25 cellular contexts compared by ENCODE assay signal in the genomic region with DNA sequence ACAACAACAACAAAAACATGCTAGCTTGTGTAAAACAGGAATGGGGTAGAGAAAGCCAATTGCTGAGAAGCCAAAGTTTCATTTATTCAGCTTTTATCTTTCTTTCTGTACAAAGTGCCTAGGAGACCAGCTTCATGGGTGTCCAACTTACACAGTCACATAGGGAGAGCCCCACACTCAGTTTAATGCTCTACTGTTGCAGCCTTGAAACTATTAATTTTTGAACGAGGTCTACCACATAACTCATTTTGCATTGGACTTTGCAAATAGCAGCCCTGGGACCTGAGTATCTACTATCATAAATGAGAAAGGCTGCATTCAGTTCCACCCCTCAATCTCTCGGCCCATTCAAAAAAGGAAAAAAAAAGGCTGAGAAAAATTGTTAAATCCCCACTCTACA.
A peak's percentile ranks its signal among the peaks of the same experiment; 100 is the strongest.
DNase-seq lines count a peak whose midpoint lies in the region; ATAC-seq, FAIRE-seq and TF ChIP-seq lines count a peak whose summit lies in the region.
"Had no signal": no experiment of that assay in that cellular context is flagged by ENCODE, and none has a peak within 500 bp of the region (broad histone marks: within the 10 kb centered on the region; RNA-seq: fewer than 3 reads in every experiment).

No MANE protein-coding gene starts in this region.

- WGBS in GM12878 (ENCODE audit: insufficient coverage, insufficient replicate concordance, low lambda C conversion rate, missing lambda C conversion rate), result 93% methylated on average over 2 of the region's 2 CpGs

- in situ Hi-C loops in GM12878 (cut with MboI), result no loop called here

- intact Hi-C loops in natural killer cell (cut with micrococcal nuclease) (no loop called here), GM12878 (cut with micrococcal nuclease; ENCODE audit: unreplicated experiment) (no loop called here)

- H3K27me3 Mint-ChIP-seq in natural killer cell (ENCODE audit: low read depth in 2 of 2), result no peaks in the 10 kb centered on the region
- H3K27me3 Mint-ChIP-seq in natural killer cell treated with Interleukin-12 subunit alpha and Interleukin-12 subunit beta and Interleukin-15 and Interleukin-18, amount 100 ng/mL, for 72 hours, result no peaks in the 10 kb centered on the region
- H3K27me3 Mint-ChIP-seq: activated CD8-positive, alpha-beta memory T cell treated with anti-CD3 and anti-CD28 coated beads, Interleukin-2, amount 10 ng/mL, durations not matched to agents 7 days and 5 days; naive B cell; stimulated activated naive B cell treated with anti-CD40 and anti-IgM and Interleukin-4, amounts not matched to agents 10 μg/mL and 1 μg/mL and 100 μg/mL, for 72 hours had no signal

- peaks cover 8% of the 10 kb centered on the region; the same call in 1 of the 2 replicates for H3K4me1 ChIP-seq in GM12878 (ENCODE audit: control insufficient read depth, insufficient read depth, low read length)

- H3K4me3 Mint-ChIP-seq in natural killer cell, result no peak overlapping the region
- H3K4me3 Mint-ChIP-seq in natural killer cell treated with Interleukin-12 subunit alpha and Interleukin-12 subunit beta and Interleukin-15 and Interleukin-18, amount 100 ng/mL, for 72 hours, result no peak overlapping the region
- H3K4me3 Mint-ChIP-seq: activated CD8-positive, alpha-beta memory T cell treated with anti-CD3 and anti-CD28 coated beads, Interleukin-2, amount 10 ng/mL, durations not matched to agents 7 days and 5 days; stimulated activated naive B cell treated with anti-CD40 and anti-IgM and Interleukin-4, amounts not matched to agents 10 μg/mL and 1 μg/mL and 100 μg/mL, for 72 hours had no signal

- no peak overlapping the region for H2AFZ ChIP-seq in GM12878 (ENCODE audit: control insufficient read depth, low read depth, low read length)

- H3K4me3 ChIP-seq in GM12878, result no peak overlapping the region

- no peaks in the 10 kb centered on the region for H3K27me3 ChIP-seq in GM12878 (replicated peaks in 1 of 2; ENCODE audit: control insufficient read depth in 2 of 2, insufficient read depth in 2 of 2, low read length in 1 of 2)

- BruUV-seq in GM12878 (replicated peaks; lab: Mats Ljungman, UMichigan), result TSS peak; percentile 23

- H4K20me1 ChIP-seq in GM12878 (ENCODE audit: control insufficient read depth, insufficient read depth), result no peaks in the 10 kb centered on the region

- 0 out of 4 replicates have a peak, but pooled peaks cover 0 to 4% of the 10 kb centered on the region in 2 experiments for H3K36me3 ChIP-seq in GM12878 (ENCODE audit: control insufficient read depth in 2 of 2, insufficient read depth in 2 of 2, low read length in 1 of 2)

- H3K9ac ChIP-seq in GM12878 (ENCODE audit: control insufficient read depth, insufficient read depth, low read length), result no peak overlapping the region
- H3K9ac ChIP-seq: KMS-11 had no signal

- TF ChIP-seq POLR2A in GM12878 (IDR thresholded peaks at IDR 0.05; ENCODE audit: low read depth, low read length), result no peak

- SMC1A ChIA-PET in GM12878 (lab: Charles Lee; ENCODE audit: uncharacterized antibody, unreplicated experiment), result no interaction called here

- DNase-seq in natural killer cell (no peak), GM12878 (ENCODE audit: low read depth, low spot score) (no peak), GM10266 (ENCODE audit: extremely low spot score) (no peak), NCI-H82 (lab: John Stamatoyannopoulos, UW) (no peak), NCI-H2171 treated with DMSO at 0.1 percent for 48 hours (lab: John Stamatoyannopoulos, UW) (no peak)
- DNase-seq in natural killer cell treated with Interleukin-12 subunit alpha and Interleukin-12 subunit beta and Interleukin-15 and Interleukin-18, amount 100 ng/mL, for 72 hours (ENCODE audit: low spot score), result no peak
- DNase-seq: activated CD4-positive, alpha-beta T cell treated with anti-CD3 and anti-CD28 coated beads for 4 hours; activated CD8-positive, alpha-beta memory T cell treated with anti-CD3 and anti-CD28 coated beads, Interleukin-2, amount 10 ng/mL, durations not matched to agents 7 days and 5 days; C1 segment of cervical spinal cord; EL; head of caudate nucleus; left colon; naive B cell; NCI-H1694 treated with DMSO at 0.1 percent for 48 hours; NCI-H774; SHP77; stimulated activated CD4-positive, alpha-beta T cell treated with anti-CD3 and anti-CD28 coated beads, Interleukin-2, amount 100 ng/mL, for 24 hours; stimulated activated naive B cell treated with anti-CD40 and anti-IgM and Interleukin-4, amounts not matched to agents 10 μg/mL and 1 μg/mL and 100 μg/mL, for 72 hours; SW 1271 had no signal

- no peak for TF ChIP-seq EP300 in GM12878 (IDR thresholded peaks at IDR 0.05; ENCODE audit: borderline replicate concordance in 1 of 2, control insufficient read depth in 1 of 2, low read depth in 2 of 2, low read length in 2 of 2)

- H3K27ac Mint-ChIP-seq in natural killer cell, result peak overlapping the region; percentile 52 to 74
- H3K27ac Mint-ChIP-seq in natural killer cell treated with Interleukin-12 subunit alpha and Interleukin-12 subunit beta and Interleukin-15 and Interleukin-18, amount 100 ng/mL, for 72 hours, result peak overlapping the region in 1 of 2 donors; percentile 27
- H3K27ac Mint-ChIP-seq: activated naive CD4-positive, alpha-beta T cell treated with anti-CD3 and anti-CD28 coated beads, Interleukin-2, amount 50 U/mL, for 72 hours; stimulated activated naive B cell treated with anti-CD40 and anti-IgM and Interleukin-4, amounts not matched to agents 10 μg/mL and 1 μg/mL and 100 μg/mL, for 72 hours had no signal

- TF ChIP-seq RAD21 in GM12878 (IDR thresholded peaks at IDR 0.05; ENCODE audit: insufficient read depth, low read depth, low read length), result no peak

- CTCF ChIA-PET in GM12878 (lab: Yijun Ruan, JAX), result no interaction called here

- H3K36me3 Mint-ChIP-seq in natural killer cell, result no peaks in the 10 kb centered on the region
- peaks cover 13% of the 10 kb centered on the region for H3K36me3 Mint-ChIP-seq in natural killer cell treated with Interleukin-12 subunit alpha and Interleukin-12 subunit beta and Interleukin-15 and Interleukin-18, amount 100 ng/mL, for 72 hours

- no peak for TF ChIP-seq CTCF in natural killer cell (IDR thresholded peaks at IDR 0.05)
- no peak for TF ChIP-seq CTCF in GM12878 (IDR thresholded peaks at IDR 0.05 in 2 of 3, conservative IDR thresholded peaks at IDR 0.05 in 1 of 3; ENCODE audit: control insufficient read depth in 2 of 3, extremely low read depth in 1 of 3, insufficient read depth in 1 of 3, low read depth in 3 of 3, low read length in 3 of 3)
- no peak for TF ChIP-seq CTCF in GM10266 (IDR thresholded peaks at IDR 0.05; ENCODE audit: control insufficient read depth, insufficient read depth, low read depth, missing control alignments)

- POLR2A ChIA-PET in GM12878 (lab: Charles Lee), result no interaction called here

- peaks cover 44% of the 10 kb centered on the region for H3K79me2 ChIP-seq in GM12878 (ENCODE audit: control insufficient read depth, insufficient read depth, low read length)

- RAD21 ChIA-PET in GM12878 (lab: Charles Lee; ENCODE audit: unreplicated experiment), result no interaction called here

- H3K27ac ChIP-seq in GM12878 (ENCODE audit: control insufficient read depth, insufficient read depth), result no peak overlapping the region
- H3K27ac ChIP-seq: KMS-11 had no signal

- H3K4me1 Mint-ChIP-seq in natural killer cell, result peaks cover 74 to 78% of the 10 kb centered on the region in 2 donors
- H3K4me1 Mint-ChIP-seq in natural killer cell treated with Interleukin-12 subunit alpha and Interleukin-12 subunit beta and Interleukin-15 and Interleukin-18, amount 100 ng/mL, for 72 hours (ENCODE audit: low read depth in 2 of 2), result peaks cover 55 to 64% of the 10 kb centered on the region in 2 donors

- no peak for FAIRE-seq in GM12878 (lab: Jason Lieb, UNC)
- FAIRE-seq: astrocyte, urothelium cell line had no signal

- ATAC-seq in natural killer cell (no peak), HG02981 (IDR thresholded peaks at IDR 0.05; ENCODE audit: unreplicated experiment) (peak; percentile 64), GM12878 (peak; percentile 50), GM21390 (IDR thresholded peaks at IDR 0.05; ENCODE audit: unreplicated experiment) (no peak)
- ATAC-seq in natural killer cell treated with Interleukin-12 subunit alpha and Interleukin-12 subunit beta and Interleukin-15 and Interleukin-18, amount 100 ng/mL, for 72 hours, result no peak
- ATAC-seq: activated CD8-positive, alpha-beta memory T cell treated with anti-CD3 and anti-CD28 coated beads, Interleukin-2, amount 10 ng/mL, durations not matched to agents 7 days and 5 days; activated naive CD4-positive, alpha-beta T cell treated with anti-CD3 and anti-CD28 coated beads, Interleukin-2, amount 50 U/mL, for 72 hours; left colon; stimulated activated naive B cell treated with anti-CD40 and anti-IgM and Interleukin-4, amounts not matched to agents 10 μg/mL and 1 μg/mL and 100 μg/mL, for 72 hours had no signal

- no peak overlapping the region for H3K4me2 ChIP-seq in GM12878 (ENCODE audit: control insufficient read depth, insufficient read depth)
- H3K4me2 ChIP-seq: KMS-11 had no signal

- no peaks in the 10 kb centered on the region; the same call in 1 of the 3 replicates for H3K9me3 ChIP-seq in GM12878 (replicated peaks; ENCODE audit: control insufficient read depth, insufficient read depth, low read length)

- no peaks in the 10 kb centered on the region for H3K9me3 Mint-ChIP-seq in natural killer cell
- no peaks in the 10 kb centered on the region for H3K9me3 Mint-ChIP-seq in natural killer cell treated with Interleukin-12 subunit alpha and Interleukin-12 subunit beta and Interleukin-15 and Interleukin-18, amount 100 ng/mL, for 72 hours

TF ChIP-seq in GM12878, 131 proteins besides CTCF, POLR2A, EP300 and RAD21 (continues in another document):
- TF ChIP-seq MTA3 (IDR thresholded peaks at IDR 0.05; ENCODE audit: borderline replicate concordance, low read length) (no peak), YY1 (IDR thresholded peaks at IDR 0.05; ENCODE audit: low read depth, low read length) (no peak), MYC (IDR thresholded peaks at IDR 0.05; ENCODE audit: insufficient read depth, insufficient read length, insufficient replicate concordance, low read length, severe bottlenecking) (no peak), ZNF622 (IDR thresholded peaks at IDR 0.05) (no peak), SPI1 (IDR thresholded peaks at IDR 0.05; ENCODE audit: borderline replicate concordance, insufficient read depth, low read depth, low read length) (no peak), STAT1 (conservative IDR thresholded peaks at IDR 0.05) (no peak)

Comparison
In these comparisons a context has a peak if more than half of its experiments do, and no peak if none do; other contexts are left out.
1. ATAC-seq: peak in HG02981 (single experiment) and GM12878 (single experiment); none in natural killer cell (0 of 3), natural killer cell treated with Interleukin-12 subunit alpha and Interleukin-12 subunit beta and Interleukin-15 and Interleukin-18, amount 100 ng/mL, for 72 hours (0 of 2) and GM21390 (single experiment).